In the genomic region with DNA sequence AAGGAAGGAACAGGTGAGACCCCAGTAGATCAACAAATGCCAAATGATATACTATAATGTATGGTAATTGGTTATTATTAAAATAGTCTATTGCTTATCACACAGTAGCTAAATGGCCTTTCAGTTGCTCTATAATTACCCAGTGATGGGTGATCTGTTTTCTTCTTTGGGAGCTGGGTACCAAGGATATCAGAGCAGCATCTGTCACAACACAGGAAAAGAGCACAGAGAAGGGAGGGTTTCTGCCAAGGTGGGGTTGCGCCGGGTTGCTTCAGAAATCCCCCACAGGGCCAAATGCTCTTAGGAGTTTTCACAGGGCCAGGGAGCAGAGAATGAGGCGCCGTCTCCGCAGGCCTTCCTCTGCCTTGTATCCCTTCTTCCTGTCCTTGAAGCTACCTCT, we compare ENCODE assay signal across 27 cellular contexts.
"Had no signal": no experiment of that assay in that cellular context is flagged by ENCODE, and none has a peak within 500 bp of the region (broad histone marks: within the 10 kb centered on the region; RNA-seq: fewer than 3 reads in every experiment).

No MANE protein-coding gene starts in this region.

- H3K27me3 Mint-ChIP-seq: naive B cell; stimulated activated naive B cell treated with anti-CD40 and anti-IgM and Interleukin-4, amounts not matched to agents 10 μg/mL and 1 μg/mL and 100 μg/mL, for 72 hours had no signal

- H3K36me3 ChIP-seq: left ventricle myocardium inferior, pancreas, prostate gland, stomach, thyroid gland, transverse colon, upper lobe of left lung, vagina had no signal

- H3K4me1 ChIP-seq: pancreas, prostate gland, testis, thyroid gland, transverse colon, upper lobe of left lung, vagina had no signal

- H3K9me3 Mint-ChIP-seq: mesothelial cell of epicardium, neural crest cell had no signal

- H3K27ac Mint-ChIP-seq: mesothelial cell of epicardium; naive B cell; natural killer cell; stimulated activated naive B cell treated with anti-CD40 and anti-IgM and Interleukin-4, amounts not matched to agents 10 μg/mL and 1 μg/mL and 100 μg/mL, for 72 hours had no signal

- H3K9me3 ChIP-seq: left ventricle myocardium inferior, pancreas, prostate gland, stomach, testis, thyroid gland, transverse colon, upper lobe of left lung, vagina had no signal

- H3K36me3 Mint-ChIP-seq: mesothelial cell of epicardium; naive B cell; natural killer cell; stimulated activated naive B cell treated with anti-CD40 and anti-IgM and Interleukin-4, amounts not matched to agents 10 μg/mL and 1 μg/mL and 100 μg/mL, for 72 hours had no signal

- ATAC-seq: natural killer cell; pancreas; sciatic nerve; stimulated activated naive B cell treated with anti-CD40 and anti-IgM and Interleukin-4, amounts not matched to agents 10 μg/mL and 1 μg/mL and 100 μg/mL, for 72 hours; stimulated activated naive CD8-positive, alpha-beta T cell treated with anti-CD3 and anti-CD28 coated beads, Interleukin-15, Interleukin-2, amounts not matched to agents 100 U/mL and 50 U/mL, for 24 hours had no signal

- DNase-seq: islet precursor cell; left ventricle myocardium inferior; naive B cell; natural killer cell; nucleus accumbens; pancreas; posterior cingulate gyrus; retina; right cardiac atrium; stimulated activated CD4-positive, alpha-beta T cell treated with anti-CD3 and anti-CD28 coated beads, Interleukin-12 subunit alpha, Interleukin-12 subunit beta, amount 100 ng/mL, for 4 hours; stimulated activated CD4-positive, alpha-beta T cell treated with anti-CD3 and anti-CD28 coated beads, Interleukin-15, amount 100 ng/mL, for 24 hours; stimulated activated CD4-positive, alpha-beta T cell treated with anti-CD3 and anti-CD28 coated beads, Interleukin-2, amount 100 ng/mL, for 24 hours; stimulated activated CD4-positive, alpha-beta T cell treated with anti-CD3 and anti-CD28 coated beads, Interleukin-4, amount 100 ng/mL, for 1 hour; stimulated activated naive B cell treated with anti-CD40 and anti-IgM and Interleukin-4, amounts not matched to agents 10 μg/mL and 1 μg/mL and 100 μg/mL, for 72 hours; stimulated activated naive CD8-positive, alpha-beta T cell treated with anti-CD3 and anti-CD28 coated beads, Interleukin-15, Interleukin-2, amounts not matched to agents 100 U/mL and 50 U/mL, for 24 hours; stomach; testis; thyroid gland; transverse colon; upper lobe of left lung had no signal

- H3K4me3 Mint-ChIP-seq: mesothelial cell of epicardium; naive B cell; natural killer cell; neural crest cell; stimulated activated naive B cell treated with anti-CD40 and anti-IgM and Interleukin-4, amounts not matched to agents 10 μg/mL and 1 μg/mL and 100 μg/mL, for 72 hours had no signal

- H3K27me3 ChIP-seq: pancreas, stomach, testis, thyroid gland, transverse colon, upper lobe of left lung, vagina had no signal

- H3K4me3 ChIP-seq: left ventricle myocardium inferior, lung, pancreas, prostate gland, skin epidermis, stomach, testis, thyroid gland, transverse colon, upper lobe of left lung, vagina had no signal

- H3K4me1 Mint-ChIP-seq: naive B cell; natural killer cell; stimulated activated naive B cell treated with anti-CD40 and anti-IgM and Interleukin-4, amounts not matched to agents 10 μg/mL and 1 μg/mL and 100 μg/mL, for 72 hours had no signal
